ENCODE assay signal across 1 cellular context in genomic region chr12:89376202-89376529, GRCh38.
TF ChIP-seq lines count a peak whose summit lies in the region.

No MANE protein-coding gene starts in this region.

TF ChIP-seq in endothelial cell of umbilical vein, 7 proteins besides CTCF, POLR2A, EP300 and RAD21 (continued from another document):
- TF ChIP-seq, protein P1, sequence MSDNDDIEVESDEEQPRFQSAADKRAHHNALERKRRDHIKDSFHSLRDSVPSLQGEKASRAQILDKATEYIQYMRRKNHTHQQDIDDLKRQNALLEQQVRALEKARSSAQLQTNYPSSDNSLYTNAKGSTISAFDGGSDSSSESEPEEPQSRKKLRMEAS (IDR thresholded peaks at IDR 0.05; ENCODE audit: insufficient read depth, insufficient read length), result no peak
